ENCODE assay signal across 9 cellular contexts in genomic region chr9:73133921-73134407, GRCh38. TPM values are rescaled to one million over a fixed set of nuclear protein-coding genes. Genes with fewer than 3 reads are reported as not detected.
DNase-seq lines count a peak whose midpoint lies in the region; ATAC-seq and TF ChIP-seq lines count a peak whose summit lies in the region.
"Had no signal": no experiment of that assay in that cellular context is flagged by ENCODE, and none has a peak within 500 bp of the region (broad histone marks: within the 10 kb centered on the region; RNA-seq: fewer than 3 reads in every experiment).

No MANE protein-coding gene starts in this region.

- no peaks in the 10 kb centered on the region for H3K9me3 Mint-ChIP-seq in activated T-cell treated with anti-CD3 and anti-CD28 coated beads, Interleukin-2, amount 50 U/mL, for 24 hours
- no peaks in the 10 kb centered on the region for H3K9me3 Mint-ChIP-seq in activated T-cell treated with anti-CD3 and anti-CD28 coated beads, Interleukin-2, amount 50 U/mL, for 4 hours
- H3K9me3 Mint-ChIP-seq in brain = no peaks in the 10 kb centered on the region

- no peak for TF ChIP-seq CTCF in brain (conservative IDR thresholded peaks at IDR 0.05)
- no peak for TF ChIP-seq CTCF in suprapubic skin (IDR thresholded peaks at IDR 0.05)

- H3K4me1 Mint-ChIP-seq in activated T-cell treated with anti-CD3 and anti-CD28 coated beads, Interleukin-2, amount 50 U/mL, for 24 hours (ENCODE audit: low read depth) = peaks cover 63% of the 10 kb centered on the region
- peaks cover 44% of the 10 kb centered on the region for H3K4me1 Mint-ChIP-seq in activated T-cell treated with anti-CD3 and anti-CD28 coated beads, Interleukin-2, amount 50 U/mL, for 4 hours (ENCODE audit: low read depth)
- peaks cover 39% of the 10 kb centered on the region for H3K4me1 Mint-ChIP-seq in brain

- H3K27ac Mint-ChIP-seq in activated T-cell treated with anti-CD3 and anti-CD28 coated beads, Interleukin-2, amount 50 U/mL, for 24 hours = peak overlapping the region; percentile 22
- peak overlapping the region in 3 of 5 experiments; percentile 31 to 62 (median 49) for H3K27ac Mint-ChIP-seq in brain

- no peak for DNase-seq in activated T-cell treated with anti-CD3 and anti-CD28 coated beads, Interleukin-2, amount 50 U/mL, for 24 hours
- DNase-seq in activated T-cell treated with anti-CD3 and anti-CD28 coated beads, Interleukin-2, amount 50 U/mL, for 4 hours = no peak
- DNase-seq in suprapubic skin (ENCODE audit: low spot score in 2 of 2) (peak in 1 of 2 donors; percentile 71), CD1c-positive myeloid dendritic cell (ENCODE audit: extremely low spot score) (no peak), COLO668 (lab: John Stamatoyannopoulos, UW; ENCODE audit: unreplicated experiment) (no peak)
- DNase-seq in stimulated activated CD4-positive, alpha-beta T cell treated with anti-CD3 and anti-CD28 coated beads, Interleukin-4, amount 100 ng/mL, for 24 hours = no peak

- peaks cover 2% of the 10 kb centered on the region for H3K36me3 Mint-ChIP-seq in activated T-cell treated with anti-CD3 and anti-CD28 coated beads, Interleukin-2, amount 50 U/mL, for 24 hours (ENCODE audit: low read depth)
- H3K36me3 Mint-ChIP-seq in activated T-cell treated with anti-CD3 and anti-CD28 coated beads, Interleukin-2, amount 50 U/mL, for 4 hours (ENCODE audit: insufficient read depth) = no peaks in the 10 kb centered on the region
- H3K36me3 Mint-ChIP-seq in brain = no peaks in the 10 kb centered on the region

- TF ChIP-seq POLR2A in suprapubic skin (IDR thresholded peaks at IDR 0.05) = no peak

- H3K4me3 Mint-ChIP-seq in activated T-cell treated with anti-CD3 and anti-CD28 coated beads, Interleukin-2, amount 50 U/mL, for 24 hours = no peak overlapping the region
- no peak overlapping the region for H3K4me3 Mint-ChIP-seq in activated T-cell treated with anti-CD3 and anti-CD28 coated beads, Interleukin-2, amount 50 U/mL, for 4 hours
- H3K4me3 Mint-ChIP-seq in brain = peak overlapping the region in 3 of 5 experiments; percentile 4 to 37 (median 8)

- no peak overlapping the region for H3K4me3 ChIP-seq in suprapubic skin

- 36% methylated on average over 2 of the region's 2 CpGs for whole genome bisulfite sequencing in suprapubic skin

- H3K36me3 ChIP-seq in suprapubic skin = no peaks in the 10 kb centered on the region
- H3K36me3 ChIP-seq: BLaER1 treated with 17β-estradiol and CSF1 and Interleukin-3, amounts not matched to agents 10 nM and 100 nM had no signal

- no peak for ATAC-seq in activated T-cell treated with anti-CD3 and anti-CD28 coated beads, Interleukin-2, amount 50 U/mL, for 4 hours
- peak; percentile 62 for ATAC-seq in HG03139 (IDR thresholded peaks at IDR 0.05; ENCODE audit: unreplicated experiment)

- peaks cover 39% of the 10 kb centered on the region for H3K4me1 ChIP-seq in suprapubic skin

- H3K27me3 Mint-ChIP-seq in activated T-cell treated with anti-CD3 and anti-CD28 coated beads, Interleukin-2, amount 50 U/mL, for 24 hours = no peaks in the 10 kb centered on the region
- no peaks in the 10 kb centered on the region for H3K27me3 Mint-ChIP-seq in activated T-cell treated with anti-CD3 and anti-CD28 coated beads, Interleukin-2, amount 50 U/mL, for 4 hours (ENCODE audit: low read depth)
- H3K27me3 Mint-ChIP-seq in brain = no peaks in the 10 kb centered on the region

- no peak for TF ChIP-seq EP300 in suprapubic skin (IDR thresholded peaks at IDR 0.05)

- H3K9me3 ChIP-seq in suprapubic skin = no peaks in the 10 kb centered on the region
- H3K9me3 ChIP-seq: BLaER1 treated with 17β-estradiol and CSF1 and Interleukin-3, amounts not matched to agents 10 nM and 100 nM had no signal

- no peaks in the 10 kb centered on the region for H3K27me3 ChIP-seq in suprapubic skin
- H3K27me3 ChIP-seq: BLaER1 treated with 17β-estradiol and CSF1 and Interleukin-3, amounts not matched to agents 10 nM and 100 nM had no signal

- H3K27ac ChIP-seq in suprapubic skin = peak overlapping the region; percentile 86

RNA-seq across cellular contexts. Expression of gene ANXA1, which starts 17.7 kb away (rescaled TPM):
- total RNA-seq in activated T-cell treated with anti-CD3 and anti-CD28 coated beads, Interleukin-2, amount 50 U/mL, for 4 hours = 10 to 100 TPM; 41.2 to 82.7 (median 55.9) TPM
- 5.1 TPM for polyA plus RNA-seq in brain (ENCODE audit: insufficient read depth, low read depth, low replicate concordance)
- total RNA-seq in suprapubic skin = 100 to 1,000 TPM; 358 to 550 (median 501) TPM

Comparison
In these comparisons a context has a peak if more than half of its experiments do, and no peak if none do; other contexts are left out.
1. H3K4me3 Mint-ChIP-seq: peak in brain (3 of 5); none in activated T-cell treated with anti-CD3 and anti-CD28 coated beads, Interleukin-2, amount 50 U/mL, for 24 hours (single experiment) and activated T-cell treated with anti-CD3 and anti-CD28 coated beads, Interleukin-2, amount 50 U/mL, for 4 hours (single experiment).
2. RNA of gene ANXA1, which starts 17.7 kb away (total RNA-seq): 358 to 550 TPM in suprapubic skin; 41.2 to 82.7 TPM in activated T-cell treated with anti-CD3 and anti-CD28 coated beads, Interleukin-2, amount 50 U/mL, for 4 hours; every median in the first group is over 4 times any median in the second.